ENCODE assay signal across 25 cellular contexts in genomic region chr2:229350928-229351327, GRCh38.
A peak's percentile ranks its signal among the peaks of the same experiment; 100 is the strongest.
DNase-seq lines count a peak whose midpoint lies in the region; FAIRE-seq and TF ChIP-seq lines count a peak whose summit lies in the region.
"Had no signal": no experiment of that assay in that cellular context is flagged by ENCODE, and none has a peak within 500 bp of the region (broad histone marks: within the 10 kb centered on the region; RNA-seq: fewer than 3 reads in every experiment).

No MANE protein-coding gene starts in this region.

- no peak for FAIRE-seq in frontal cortex (lab: Jason Lieb, UNC)
- FAIRE-seq: A549, GM12891, HTR-8/SVneo, K562 had no signal

- H3K4me3 ChIP-seq in brain microvascular endothelial cell (ENCODE audit: low read depth, low read length): no peak overlapping the region
- H3K4me3 ChIP-seq: A549, K562, Peyer's patch, SJCRH30 had no signal

- H3K36me3 ChIP-seq in brain microvascular endothelial cell (replicated peaks): no peaks in the 10 kb centered on the region
- H3K36me3 ChIP-seq: Peyer's patch, SJCRH30 had no signal

- no peak overlapping the region for H3K27ac ChIP-seq in brain microvascular endothelial cell
- H3K27ac ChIP-seq: A549, C4-2B, Peyer's patch, SJCRH30 had no signal

- DNase-seq in ACHN (peak; percentile 13), HT1080 (ENCODE audit: low read depth) (peak; percentile 37), brain microvascular endothelial cell (peak; percentile 24), iris pigment epithelial cell (ENCODE audit: low read depth) (peak; percentile 71), frontal cortex (ENCODE audit: low spot score in 2 of 2) (no peak), ecto neural progenitor cell (ENCODE audit: low spot score) (no peak), GM03348 (ENCODE audit: low spot score) (no peak)
- DNase-seq: Caco-2; CD8-positive, alpha-beta T cell; DMS 273 treated with DMSO at 0.1 percent for 48 hours; DMS79; GDM1; Kasumi-1; NCI-H1417; NCI-H1694; NCI-H2029 treated with DMSO at 0.1 percent for 48 hours; NCI-H526 treated with DMSO at 0.1 percent for 48 hours; Peyer's patch; SJCRH30; T-helper 1 cell had no signal

- no peak for TF ChIP-seq CTCF in brain microvascular endothelial cell (IDR thresholded peaks at IDR 0.05; ENCODE audit: low read depth, low read length, missing control alignments)

- no peaks in the 10 kb centered on the region for H3K27me3 ChIP-seq in brain microvascular endothelial cell (replicated peaks)
- H3K27me3 ChIP-seq: Peyer's patch, SJCRH30 had no signal

- in situ Hi-C loops in ACHN (cut with HindIII; ENCODE audit: low pct_ligation_motif_present, low pct_unique_long_range_greater_than_20kb, low sequenced_read_pairs) (no loop called here), brain microvascular endothelial cell (cut with HindIII; ENCODE audit: low pct_ligation_motif_present, low sequenced_read_pairs) (no loop called here)

Comparison
In these comparisons a context has a peak if more than half of its experiments do, and no peak if none do; other contexts are left out.
1. DNase-seq: peak in ACHN (single experiment), HT1080 (single experiment), brain microvascular endothelial cell (single experiment) and iris pigment epithelial cell (single experiment); none in frontal cortex (0 of 2), ecto neural progenitor cell (single experiment) and GM03348 (single experiment).